1 cellular context compared by ENCODE assay signal in the genomic region with DNA sequence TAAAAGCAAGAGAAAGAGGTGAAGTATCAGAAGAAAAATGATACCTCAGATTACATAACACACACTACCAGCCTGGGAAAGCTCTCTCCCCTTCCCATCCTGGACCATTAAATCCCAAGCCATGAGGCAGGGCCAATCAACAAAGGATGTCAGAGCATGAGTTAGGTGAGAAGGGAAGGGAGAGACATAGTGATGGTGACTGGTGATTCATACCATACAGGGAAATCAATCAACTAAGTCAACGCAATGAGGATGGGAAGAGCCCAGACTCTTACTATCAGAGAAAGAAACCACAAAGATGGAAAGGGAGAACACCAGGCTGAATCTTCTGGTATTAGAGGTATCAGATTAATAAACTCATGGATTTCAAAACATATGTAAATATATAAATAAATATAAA.
TF ChIP-seq lines count a peak whose summit lies in the region.

No MANE protein-coding gene starts in this region.

TF ChIP-seq in SK-N-SH, 30 proteins besides CTCF, POLR2A, EP300 and RAD21:
- TF ChIP-seq, protein P1, sequence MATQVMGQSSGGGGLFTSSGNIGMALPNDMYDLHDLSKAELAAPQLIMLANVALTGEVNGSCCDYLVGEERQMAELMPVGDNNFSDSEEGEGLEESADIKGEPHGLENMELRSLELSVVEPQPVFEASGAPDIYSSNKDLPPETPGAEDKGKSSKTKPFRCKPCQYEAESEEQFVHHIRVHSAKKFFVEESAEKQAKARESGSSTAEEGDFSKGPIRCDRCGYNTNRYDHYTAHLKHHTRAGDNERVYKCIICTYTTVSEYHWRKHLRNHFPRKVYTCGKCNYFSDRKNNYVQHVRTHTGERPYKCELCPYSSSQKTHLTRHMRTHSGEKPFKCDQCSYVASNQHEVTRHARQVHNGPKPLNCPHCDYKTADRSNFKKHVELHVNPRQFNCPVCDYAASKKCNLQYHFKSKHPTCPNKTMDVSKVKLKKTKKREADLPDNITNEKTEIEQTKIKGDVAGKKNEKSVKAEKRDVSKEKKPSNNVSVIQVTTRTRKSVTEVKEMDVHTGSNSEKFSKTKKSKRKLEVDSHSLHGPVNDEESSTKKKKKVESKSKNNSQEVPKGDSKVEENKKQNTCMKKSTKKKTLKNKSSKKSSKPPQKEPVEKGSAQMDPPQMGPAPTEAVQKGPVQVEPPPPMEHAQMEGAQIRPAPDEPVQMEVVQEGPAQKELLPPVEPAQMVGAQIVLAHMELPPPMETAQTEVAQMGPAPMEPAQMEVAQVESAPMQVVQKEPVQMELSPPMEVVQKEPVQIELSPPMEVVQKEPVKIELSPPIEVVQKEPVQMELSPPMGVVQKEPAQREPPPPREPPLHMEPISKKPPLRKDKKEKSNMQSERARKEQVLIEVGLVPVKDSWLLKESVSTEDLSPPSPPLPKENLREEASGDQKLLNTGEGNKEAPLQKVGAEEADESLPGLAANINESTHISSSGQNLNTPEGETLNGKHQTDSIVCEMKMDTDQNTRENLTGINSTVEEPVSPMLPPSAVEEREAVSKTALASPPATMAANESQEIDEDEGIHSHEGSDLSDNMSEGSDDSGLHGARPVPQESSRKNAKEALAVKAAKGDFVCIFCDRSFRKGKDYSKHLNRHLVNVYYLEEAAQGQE (IDR thresholded peaks at IDR 0.05; ENCODE audit: low read depth, low read length) = no peak
- TF ChIP-seq, protein P2, sequence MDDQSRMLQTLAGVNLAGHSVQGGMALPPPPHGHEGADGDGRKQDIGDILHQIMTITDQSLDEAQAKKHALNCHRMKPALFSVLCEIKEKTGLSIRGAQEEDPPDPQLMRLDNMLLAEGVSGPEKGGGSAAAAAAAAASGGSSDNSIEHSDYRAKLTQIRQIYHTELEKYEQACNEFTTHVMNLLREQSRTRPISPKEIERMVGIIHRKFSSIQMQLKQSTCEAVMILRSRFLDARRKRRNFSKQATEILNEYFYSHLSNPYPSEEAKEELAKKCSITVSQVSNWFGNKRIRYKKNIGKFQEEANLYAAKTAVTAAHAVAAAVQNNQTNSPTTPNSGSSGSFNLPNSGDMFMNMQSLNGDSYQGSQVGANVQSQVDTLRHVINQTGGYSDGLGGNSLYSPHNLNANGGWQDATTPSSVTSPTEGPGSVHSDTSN (IDR thresholded peaks at IDR 0.05) = peak; percentile 36; the same call in 1 of the 2 replicates
- TF ChIP-seq FOXJ3 (CRISPR knock-in tag; IDR thresholded peaks at IDR 0.05) (no peak), TEAD4 (IDR thresholded peaks at IDR 0.05; ENCODE audit: borderline replicate concordance, insufficient read depth) (no peak), NRF1 (IDR thresholded peaks at IDR 0.05; ENCODE audit: low read depth, low read length) (no peak)
- TF ChIP-seq, protein P3, sequence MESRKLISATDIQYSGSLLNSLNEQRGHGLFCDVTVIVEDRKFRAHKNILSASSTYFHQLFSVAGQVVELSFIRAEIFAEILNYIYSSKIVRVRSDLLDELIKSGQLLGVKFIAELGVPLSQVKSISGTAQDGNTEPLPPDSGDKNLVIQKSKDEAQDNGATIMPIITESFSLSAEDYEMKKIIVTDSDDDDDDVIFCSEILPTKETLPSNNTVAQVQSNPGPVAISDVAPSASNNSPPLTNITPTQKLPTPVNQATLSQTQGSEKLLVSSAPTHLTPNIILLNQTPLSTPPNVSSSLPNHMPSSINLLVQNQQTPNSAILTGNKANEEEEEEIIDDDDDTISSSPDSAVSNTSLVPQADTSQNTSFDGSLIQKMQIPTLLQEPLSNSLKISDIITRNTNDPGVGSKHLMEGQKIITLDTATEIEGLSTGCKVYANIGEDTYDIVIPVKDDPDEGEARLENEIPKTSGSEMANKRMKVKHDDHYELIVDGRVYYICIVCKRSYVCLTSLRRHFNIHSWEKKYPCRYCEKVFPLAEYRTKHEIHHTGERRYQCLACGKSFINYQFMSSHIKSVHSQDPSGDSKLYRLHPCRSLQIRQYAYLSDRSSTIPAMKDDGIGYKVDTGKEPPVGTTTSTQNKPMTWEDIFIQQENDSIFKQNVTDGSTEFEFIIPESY (IDR thresholded peaks at IDR 0.05; ENCODE audit: borderline replicate concordance, low read depth) = no peak
- TF ChIP-seq, protein P4, sequence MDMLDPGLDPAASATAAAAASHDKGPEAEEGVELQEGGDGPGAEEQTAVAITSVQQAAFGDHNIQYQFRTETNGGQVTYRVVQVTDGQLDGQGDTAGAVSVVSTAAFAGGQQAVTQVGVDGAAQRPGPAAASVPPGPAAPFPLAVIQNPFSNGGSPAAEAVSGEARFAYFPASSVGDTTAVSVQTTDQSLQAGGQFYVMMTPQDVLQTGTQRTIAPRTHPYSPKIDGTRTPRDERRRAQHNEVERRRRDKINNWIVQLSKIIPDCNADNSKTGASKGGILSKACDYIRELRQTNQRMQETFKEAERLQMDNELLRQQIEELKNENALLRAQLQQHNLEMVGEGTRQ (IDR thresholded peaks at IDR 0.05; ENCODE audit: borderline replicate concordance, low read depth, low read length) = no peak
